In genomic region chr19:4061683-4062575, GRCh38 we compare ENCODE assay signal across 8 cellular contexts. TPM values are rescaled to one million over a fixed set of nuclear protein-coding genes. Genes with fewer than 3 reads are reported as not detected.
DNase-seq lines count a peak whose midpoint lies in the region; ATAC-seq and TF ChIP-seq lines count a peak whose summit lies in the region.

No MANE protein-coding gene starts in this region.

- ATAC-seq in HG03342 (IDR thresholded peaks at IDR 0.05; ENCODE audit: unreplicated experiment), result no peak

- no peak for TF ChIP-seq CTCF in testis (IDR thresholded peaks at IDR 0.05)

- no peaks in the 10 kb centered on the region for H3K27me3 Mint-ChIP-seq in activated naive CD8-positive, alpha-beta T cell treated with anti-CD3 and anti-CD28 coated beads for 36 hours

- no peak for TF ChIP-seq POLR2A in testis (IDR thresholded peaks at IDR 0.05)

- H3K4me3 ChIP-seq in testis, result no peak overlapping the region

- no peaks in the 10 kb centered on the region for H3K9me3 ChIP-seq in testis

- peak overlapping the region; percentile 51 for H3K27ac Mint-ChIP-seq in activated naive CD8-positive, alpha-beta T cell treated with anti-CD3 and anti-CD28 coated beads for 36 hours

- WGBS in testis, 2 donors, result 44 to 50% methylated on average over 3 to 39 of the region's 39 CpGs

- H3K27me3 ChIP-seq in testis, result no peaks in the 10 kb centered on the region

- intact Hi-C loops in testis (cut with DNase I; ENCODE audit: low total_unique reads), result no loop called here

- no peak overlapping the region for H3K4me3 Mint-ChIP-seq in activated naive CD8-positive, alpha-beta T cell treated with anti-CD3 and anti-CD28 coated beads for 36 hours

- peaks cover 2% of the 10 kb centered on the region for H3K9me3 Mint-ChIP-seq in activated naive CD8-positive, alpha-beta T cell treated with anti-CD3 and anti-CD28 coated beads for 36 hours

- peaks cover 63% of the 10 kb centered on the region for H3K4me1 ChIP-seq in testis

- no peaks in the 10 kb centered on the region for H3K36me3 ChIP-seq in testis (ENCODE audit: low read depth, missing control alignments)

- DNase-seq in DMS 273 (lab: John Stamatoyannopoulos, UW; ENCODE audit: unreplicated experiment) (peak; percentile 51), DMS 273 treated with DMSO at 0.1 percent for 48 hours (lab: John Stamatoyannopoulos, UW) (no peak), kidney tubule cell (ENCODE audit: low spot score) (peak; percentile 56), testis (no peak), SW 1271 (lab: John Stamatoyannopoulos, UW) (no peak)
- no peak for DNase-seq in activated naive CD8-positive, alpha-beta T cell treated with anti-CD3 and anti-CD28 coated beads for 36 hours
- no peak for DNase-seq in stimulated activated naive CD4-positive, alpha-beta T cell treated with Interleukin-2 at 50 U/mL for 16 hours (lab: John Stamatoyannopoulos, UW)

- peaks cover 26% of the 10 kb centered on the region for H3K4me1 Mint-ChIP-seq in activated naive CD8-positive, alpha-beta T cell treated with anti-CD3 and anti-CD28 coated beads for 36 hours

- peak overlapping the region; percentile 95 to 98 for H3K27ac ChIP-seq in testis

- peaks cover 17% of the 10 kb centered on the region for H3K36me3 Mint-ChIP-seq in activated naive CD8-positive, alpha-beta T cell treated with anti-CD3 and anti-CD28 coated beads for 36 hours

RNA-seq across cellular contexts. Expression of gene ZBTB7A, which starts 4.8 kb away (rescaled TPM):
- 10 to 100 TPM; 34.9 to 35.9 TPM for total RNA-seq in activated naive CD8-positive, alpha-beta T cell treated with anti-CD3 and anti-CD28 coated beads for 36 hours
- 10 to 100 TPM; 42.2 to 49.4 TPM for total RNA-seq in testis
- 7.5 TPM for polyA plus RNA-seq in testis (ENCODE audit: insufficient read depth, low read depth, low replicate concordance)

RNA-seq across cellular contexts. Expression of gene PIAS4, which starts 54.4 kb away (rescaled TPM):
- total RNA-seq in activated naive CD8-positive, alpha-beta T cell treated with anti-CD3 and anti-CD28 coated beads for 36 hours, result 10 to 100 TPM; 24.0 to 26.3 TPM
- 10 to 100 TPM; 89.1 to 94.5 TPM for total RNA-seq in testis
- polyA plus RNA-seq in testis (ENCODE audit: insufficient read depth, low read depth, low replicate concordance), result 142 TPM

Comparison
In these comparisons a context has a peak if more than half of its experiments do, and no peak if none do; other contexts are left out.
1. DNase-seq: peak in DMS 273 (single experiment) and kidney tubule cell (single experiment); none in DMS 273 treated with DMSO at 0.1 percent for 48 hours (single experiment), activated naive CD8-positive, alpha-beta T cell treated with anti-CD3 and anti-CD28 coated beads for 36 hours (single experiment), testis (single experiment), SW 1271 (0 of 2) and stimulated activated naive CD4-positive, alpha-beta T cell treated with Interleukin-2 at 50 U/mL for 16 hours (single experiment).